ENCODE assay signal across 15 cellular contexts in genomic region chr20:45372241-45372640, GRCh38. TPM values are rescaled to one million over a fixed set of nuclear protein-coding genes. Genes with fewer than 3 reads are reported as not detected.
A peak's percentile ranks its signal among the peaks of the same experiment; 100 is the strongest.
DNase-seq lines count a peak whose midpoint lies in the region; FAIRE-seq and TF ChIP-seq lines count a peak whose summit lies in the region.
"Had no signal": no experiment of that assay in that cellular context is flagged by ENCODE, and none has a peak within 500 bp of the region (broad histone marks: within the 10 kb centered on the region; RNA-seq: fewer than 3 reads in every experiment).

No MANE protein-coding gene starts in this region.

- H4K5ac ChIP-seq in H1 (ENCODE audit: insufficient read length, low read depth, low read length) = no peak overlapping the region

- H3K36me3 ChIP-seq in ES-I3 (ENCODE audit: insufficient read depth, low read length) (no peaks in the 10 kb centered on the region), H1 (ENCODE audit: control insufficient read depth in 2 of 4, insufficient read depth in 4 of 4, low read length in 3 of 4) (peaks cover 0 to 7% (median 4%) of the 10 kb centered on the region in 4 experiments; a peak in 4 of 8 replicates), osteoblast (ENCODE audit: insufficient read depth, low read length) (peaks cover 9% of the 10 kb centered on the region)

- peak overlapping the region in 1 of 7 donors; percentile 29 for H3K27ac Mint-ChIP-seq in CD14-positive monocyte

- no peak overlapping the region for H3K23ac ChIP-seq in H1 (ENCODE audit: insufficient read length)

- H4K8ac ChIP-seq in H1 (ENCODE audit: extremely low read depth, insufficient read depth, low read length) = peak overlapping the region; percentile 21; the same call in 1 of the 2 replicates

- DNase-seq in CD14-positive monocyte (ENCODE audit: low spot score) (no peak), H1 (ENCODE audit: low read depth in 1 of 2, low spot score in 2 of 2) (no peak), osteoblast (ENCODE audit: insufficient read length, low spot score, missing footprints) (peak; percentile 66), mucosa of gallbladder (ENCODE audit: low spot score) (no peak), epidermal melanocyte (ENCODE audit: insufficient read length, low spot score) (no peak), NCI-H524 treated with DMSO at 0.1 percent for 48 hours (lab: John Stamatoyannopoulos, UW) (no peak), GM10266 (ENCODE audit: extremely low spot score) (no peak)
- DNase-seq: GDM1; HCEC 1CT; stimulated activated CD4-positive, alpha-beta T cell treated with anti-CD3 and anti-CD28 coated beads, Interleukin-4, amount 100 ng/mL, for 24 hours had no signal

- no peaks in the 10 kb centered on the region for H3K79me1 ChIP-seq in H1 (ENCODE audit: low read depth, low read length)

- no peak for TF ChIP-seq EP300 in H1 (IDR thresholded peaks at IDR 0.05; ENCODE audit: borderline replicate concordance in 1 of 2, low read depth in 2 of 2, low read length in 2 of 2)

- peaks cover 41% of the 10 kb centered on the region for H3K4me1 Mint-ChIP-seq in CD14-positive monocyte

- POLR2A ChIA-PET in H1 (lab: Charles Lee; ENCODE audit: partially characterized antibody) = interaction anchor here (0.8 to 4.5 kb wide), 7 partner anchors 9 to 44 kb away, joined by 3 to 42 read pairs (median 7); partner anchors contain the start of genes DBNDD2, PIGT and SYS1

- H3K14ac ChIP-seq in H1 (ENCODE audit: insufficient read length) = no peak overlapping the region

- H3K56ac ChIP-seq in H1 (replicated peaks; ENCODE audit: insufficient read length, low read depth, low read length) = no peak overlapping the region

- H3K27me3 ChIP-seq in H1 (replicated peaks in 1 of 4; ENCODE audit: control insufficient read depth in 3 of 4, extremely low read depth in 1 of 4, insufficient read depth in 3 of 4, low read length in 3 of 4) = peaks cover 0 to 12% (median 9%) of the 10 kb centered on the region in 4 experiments; a peak in 3 of 7 replicates
- no peaks in the 10 kb centered on the region for H3K27me3 ChIP-seq in osteoblast (ENCODE audit: insufficient read depth, low read length)

- H3K9ac ChIP-seq in ES-I3 (ENCODE audit: low read depth, low read length) (peak overlapping the region; percentile 55; the same call in 1 of the 2 replicates), H1 (replicated peaks in 1 of 4; ENCODE audit: extremely low read depth in 1 of 4, low read depth in 3 of 4, low read length in 3 of 4) (no peak overlapping the region)

- H2BK12ac ChIP-seq in H1 (ENCODE audit: low read depth, low read length) = no peak overlapping the region

- peaks cover 4% of the 10 kb centered on the region for H3K23me2 ChIP-seq in H1 (ENCODE audit: low read depth, low read length)

- H2AK5ac ChIP-seq in H1 (ENCODE audit: low read depth, low read length) = no peak overlapping the region

- no peak overlapping the region for H2BK5ac ChIP-seq in H1 (ENCODE audit: low read depth, low read length)

- H3K4me3 ChIP-seq in H1 (ENCODE audit: extremely low read depth in 1 of 4, insufficient read depth in 2 of 4, low read depth in 3 of 4, low read length in 4 of 4) (peak overlapping the region in 1 of 4 experiments; percentile 63; a peak in 2 of 8 replicates), osteoblast (ENCODE audit: insufficient read depth, low read length) (peak overlapping the region; percentile 80)

- H2BK120ac ChIP-seq in H1 (replicated peaks; ENCODE audit: low read depth, low read length) = no peak overlapping the region

- intact Hi-C loops in CD14-positive monocyte (cut with micrococcal nuclease) = loop anchor here in 1 of 2 donors (5.0 kb wide), 2 partner anchors 35 to 65 kb away; partner anchors contain the start of gene DBNDD2

- whole genome bisulfite sequencing in H1 (ENCODE audit: extremely low coverage in 1 of 2, insufficient coverage in 1 of 2, insufficient read length in 1 of 2, insufficient replicate concordance in 2 of 2, low coverage in 1 of 2, low lambda C conversion rate in 2 of 2, missing lambda C conversion rate in 1 of 2), 2 experiments = 73% methylated on average over 10 of the region's 10 CpGs; no CpG with 5 or more reads in 1 of the 2 experiments

- H2BK15ac ChIP-seq in H1 (ENCODE audit: low read length) = no peak overlapping the region

- H2AFZ ChIP-seq in H1 (ENCODE audit: low read length) (0 out of 2 replicates have a peak overlapping the region, but pooled peaks have one; percentile 31), osteoblast (ENCODE audit: low read length) (no peak overlapping the region)

- CTCF ChIA-PET in H1 (lab: Charles Lee; ENCODE audit: partially characterized antibody) = interaction anchor here (0.7 to 11.9 kb wide), 24 partner anchors 10 to 427 kb away, joined by 3 to 186 read pairs (median 19); partner anchors contain the start of genes DBNDD2 and SYS1

- no peak for TF ChIP-seq POLR2A in H1 (IDR thresholded peaks at IDR 0.05; ENCODE audit: control extremely low read depth in 1 of 2, low read depth in 2 of 2, low read length in 2 of 2)

- H3K27me3 Mint-ChIP-seq in CD14-positive monocyte (ENCODE audit: low read depth in 3 of 3) = peaks cover 2 to 11% (median 10%) of the 10 kb centered on the region in 3 donors

- H3K27ac ChIP-seq in H1 (ENCODE audit: low read depth, low read length) = no peak overlapping the region
- H3K27ac ChIP-seq in osteoblast (ENCODE audit: low read depth, low read length) = no peak overlapping the region
- H3K27ac ChIP-seq: epithelial cell of prostate had no signal

- H4K20me1 ChIP-seq in H1 (replicated peaks in 1 of 2; ENCODE audit: control insufficient read depth in 1 of 2, insufficient read depth in 2 of 2, low read length in 2 of 2) (no peaks in the 10 kb centered on the region), osteoblast (ENCODE audit: insufficient read depth, low read length) (no peaks in the 10 kb centered on the region)

- H2BK20ac ChIP-seq in H1 (ENCODE audit: low read length) = no peak overlapping the region

- H3K36me3 Mint-ChIP-seq in CD14-positive monocyte = peaks cover 39 to 44% of the 10 kb centered on the region in 2 donors

- peak overlapping the region; percentile 73 to 86 for H3K4me3 Mint-ChIP-seq in CD14-positive monocyte

- no peak overlapping the region; the same call in 1 of the 2 replicates for H3K18ac ChIP-seq in H1 (ENCODE audit: extremely low read depth, low read length)

- no peak for FAIRE-seq in H1 (lab: Jason Lieb, UNC)

- no peak for TF ChIP-seq RAD21 in H1 (IDR thresholded peaks at IDR 0.05 in 1 of 2, conservative IDR thresholded peaks at IDR 0.05 in 1 of 2; ENCODE audit: low read depth in 2 of 2, low read length in 2 of 2)

- peaks cover 0 to 3% (median 0%) of the 10 kb centered on the region in 7 donors for H3K9me3 Mint-ChIP-seq in CD14-positive monocyte

- no peaks in the 10 kb centered on the region for H3K9me3 ChIP-seq in ES-I3 (ENCODE audit: control insufficient read depth, insufficient read depth, low read length)
- H3K9me3 ChIP-seq in H1 (ENCODE audit: insufficient read depth in 2 of 2, low read depth in 1 of 2, low read length in 1 of 2) = no peaks in the 10 kb centered on the region
- no peaks in the 10 kb centered on the region for H3K9me3 ChIP-seq in osteoblast (ENCODE audit: low read depth, low read length)

- H3K4me2 ChIP-seq in H1 (ENCODE audit: insufficient read depth in 1 of 2, low read depth in 2 of 2, low read length in 2 of 2) (peak overlapping the region; percentile 54 to 86), osteoblast (ENCODE audit: insufficient read depth, low read length) (peak overlapping the region; percentile 97)

- H3K79me2 ChIP-seq in H1 (ENCODE audit: control insufficient read depth in 1 of 2, insufficient read depth in 2 of 2, low read length in 2 of 2) (no peaks in the 10 kb centered on the region), osteoblast (ENCODE audit: insufficient read depth, low read length) (no peaks in the 10 kb centered on the region)

- H3K4ac ChIP-seq in H1 (replicated peaks; ENCODE audit: insufficient read length, low read depth, low read length) = no peak overlapping the region

- TF ChIP-seq CTCF in CD14-positive monocyte (IDR thresholded peaks at IDR 0.05) (no peak), H1 (IDR thresholded peaks at IDR 0.05; ENCODE audit: control extremely low read depth in 1 of 3, insufficient read depth in 1 of 3, low read depth in 1 of 3, low read length in 3 of 3) (no peak), osteoblast (IDR thresholded peaks at IDR 0.05; ENCODE audit: extremely low read depth, low read depth, low read length) (no peak), GM10266 (IDR thresholded peaks at IDR 0.05; ENCODE audit: control insufficient read depth, insufficient read depth, low read depth, missing control alignments) (no peak)

- no peaks in the 10 kb centered on the region for H3K4me1 ChIP-seq in ES-I3 (ENCODE audit: insufficient read depth, low read length)
- H3K4me1 ChIP-seq in H1 (replicated peaks in 1 of 4; ENCODE audit: control insufficient read depth in 3 of 4, insufficient read depth in 4 of 4, low read length in 3 of 4) = peaks cover 0 to 14% (median 9%) of the 10 kb centered on the region in 4 experiments; a peak in 6 of 7 replicates
- peaks cover 10% of the 10 kb centered on the region for H3K4me1 ChIP-seq in osteoblast (ENCODE audit: insufficient read depth, low read length)

- no peak overlapping the region for H4K91ac ChIP-seq in H1 (replicated peaks; ENCODE audit: insufficient read length, low read length)

RNA-seq across cellular contexts. Expression of gene TP53TG5, which starts 5.9 kb away (rescaled TPM):
- polyA plus RNA-seq in CD14-positive monocyte (under 1 TPM in 1 of 2 donors, not detected in 1; 0.11 TPM), H1 (2011; rRNA removed) (not detected in 2 replicates)
- not detected in 2 replicates for total RNA-seq in H1 (2021; fragmentation: NEBNext Ultra II Directional; extraction: Animal tissue kit (Norgen Biotek cat#: 25700))
- polyA plus RNA-seq in H1 (2011; cell fraction: cytosol; rRNA removed) = 0.03 TPM
- 1.6 TPM for polyA plus RNA-seq in H1 (2011; cell fraction: nucleus; rRNA removed)
- 0.42 to 0.67 TPM (median 0.60 TPM) in 4 replicates for polyA plus RNA-seq in H1 (2012, experiment 1 of 2)
- polyA plus RNA-seq in H1 (2012, experiment 2 of 2) = not detected
- polyA plus RNA-seq in H1 (2013, experiment 1 of 2) = not detected
- polyA plus RNA-seq in H1 (2013, experiment 2 of 2) = not detected
- 0.19 TPM in 1 of 2 replicates, not detected in the other for polyA minus RNA-seq in H1 (2011; rRNA and poly(A)+ RNA removed)
- not detected for polyA minus RNA-seq in H1 (2011; cell fraction: cytosol; rRNA and poly(A)+ RNA removed)
- 1.1 TPM for polyA minus RNA-seq in H1 (2011; cell fraction: nucleus; rRNA and poly(A)+ RNA removed)
- total RNA-seq in osteoblast (not detected in 2 replicates), mucosa of gallbladder (not detected)
- total RNA-seq: lung microvascular endothelial cell, MCF 10A, OCI-LY7 had no signal

RNA-seq across cellular contexts. Expression of gene SYS1, which starts 9.3 kb away (rescaled TPM):
- polyA plus RNA-seq in CD14-positive monocyte (10 to 100 TPM; 22.1 to 23.1 TPM), H1 (2011; rRNA removed) (50.8 and 57.4 TPM in 2 replicates)
- total RNA-seq in H1 (2021; fragmentation: NEBNext Ultra II Directional; extraction: Animal tissue kit (Norgen Biotek cat#: 25700)) = 18.2 and 19.6 TPM in 2 replicates
- 29.3 TPM for polyA plus RNA-seq in H1 (2011; cell fraction: cytosol; rRNA removed)
- 32.0 TPM for polyA plus RNA-seq in H1 (2011; cell fraction: nucleus; rRNA removed)
- 15.1 to 17.8 TPM (median 16.5 TPM) in 4 replicates for polyA plus RNA-seq in H1 (2012, experiment 1 of 2)
- polyA plus RNA-seq in H1 (2012, experiment 2 of 2) = 23.0 TPM
- 15.6 TPM for polyA plus RNA-seq in H1 (2013, experiment 1 of 2)
- polyA plus RNA-seq in H1 (2013, experiment 2 of 2) = 18.9 TPM
- polyA minus RNA-seq in H1 (2011; rRNA and poly(A)+ RNA removed) = 44.9 and 51.1 TPM in 2 replicates
- 15.0 TPM for polyA minus RNA-seq in H1 (2011; cell fraction: cytosol; rRNA and poly(A)+ RNA removed)
- polyA minus RNA-seq in H1 (2011; cell fraction: nucleus; rRNA and poly(A)+ RNA removed) = 21.8 TPM
- total RNA-seq in osteoblast (26.5 and 31.8 TPM in 2 replicates), mucosa of gallbladder (41.3 TPM)

RNA-seq across cellular contexts. Expression of gene SDC4, which starts 24.0 kb away (rescaled TPM):
- polyA plus RNA-seq in CD14-positive monocyte = 1 to 10 TPM; 1.6 to 1.9 TPM
- total RNA-seq in H1 (2021; fragmentation: NEBNext Ultra II Directional; extraction: Animal tissue kit (Norgen Biotek cat#: 25700)) = 59.2 and 60.2 TPM in 2 replicates
- 29.9 and 34.6 TPM in 2 replicates for polyA plus RNA-seq in H1 (2011; rRNA removed)
- polyA plus RNA-seq in H1 (2011; cell fraction: cytosol; rRNA removed) = 33.3 TPM
- polyA plus RNA-seq in H1 (2011; cell fraction: nucleus; rRNA removed) = 20.2 TPM
- 49.5 to 58.2 TPM (median 53.1 TPM) in 4 replicates for polyA plus RNA-seq in H1 (2012, experiment 1 of 2)
- polyA plus RNA-seq in H1 (2012, experiment 2 of 2) = 62.5 TPM
- polyA plus RNA-seq in H1 (2013, experiment 1 of 2) = 51.2 TPM
- polyA plus RNA-seq in H1 (2013, experiment 2 of 2) = 59.1 TPM
- polyA minus RNA-seq in H1 (2011; rRNA and poly(A)+ RNA removed) = 65.3 and 74.9 TPM in 2 replicates
- polyA minus RNA-seq in H1 (2011; cell fraction: cytosol; rRNA and poly(A)+ RNA removed) = 45.6 TPM
- 17.7 TPM for polyA minus RNA-seq in H1 (2011; cell fraction: nucleus; rRNA and poly(A)+ RNA removed)
- 182 and 267 TPM in 2 replicates for total RNA-seq in osteoblast
- 118 TPM for total RNA-seq in mucosa of gallbladder
- total RNA-seq: OCI-LY7 had no signal

RNA-seq across cellular contexts. Expression of gene DBNDD2, which starts 35.8 kb away (rescaled TPM):
- polyA plus RNA-seq in CD14-positive monocyte (10 to 100 TPM; 15.6 to 21.9 TPM), H1 (2011; rRNA removed) (95.5 and 96.3 TPM in 2 replicates)
- 50.1 and 55.8 TPM in 2 replicates for total RNA-seq in H1 (2021; fragmentation: NEBNext Ultra II Directional; extraction: Animal tissue kit (Norgen Biotek cat#: 25700))
- 85.0 TPM for polyA plus RNA-seq in H1 (2011; cell fraction: cytosol; rRNA removed)
- polyA plus RNA-seq in H1 (2011; cell fraction: nucleus; rRNA removed) = 66.6 TPM
- polyA plus RNA-seq in H1 (2012, experiment 1 of 2) = 48.7 to 57.4 TPM (median 52.4 TPM) in 4 replicates
- polyA plus RNA-seq in H1 (2012, experiment 2 of 2) = 63.4 TPM
- polyA plus RNA-seq in H1 (2013, experiment 1 of 2) = 42.3 TPM
- 39.7 TPM for polyA plus RNA-seq in H1 (2013, experiment 2 of 2)
- polyA minus RNA-seq in H1 (2011; rRNA and poly(A)+ RNA removed) = 44.8 and 54.0 TPM in 2 replicates
- polyA minus RNA-seq in H1 (2011; cell fraction: cytosol; rRNA and poly(A)+ RNA removed) = 20.8 TPM
- polyA minus RNA-seq in H1 (2011; cell fraction: nucleus; rRNA and poly(A)+ RNA removed) = 23.7 TPM
- total RNA-seq in osteoblast (8.7 and 13.0 TPM in 2 replicates), mucosa of gallbladder (48.0 TPM)

RNA-seq across cellular contexts. Expression of gene PIGT, which starts 43.7 kb away (rescaled TPM):
- polyA plus RNA-seq in CD14-positive monocyte (10 to 100 TPM; 59.7 to 87.6 TPM), H1 (2011; rRNA removed) (89.7 and 113 TPM in 2 replicates)
- 64.3 and 66.0 TPM in 2 replicates for total RNA-seq in H1 (2021; fragmentation: NEBNext Ultra II Directional; extraction: Animal tissue kit (Norgen Biotek cat#: 25700))
- polyA plus RNA-seq in H1 (2011; cell fraction: cytosol; rRNA removed) = 43.9 TPM
- 108 TPM for polyA plus RNA-seq in H1 (2011; cell fraction: nucleus; rRNA removed)
- 44.9 to 80.5 TPM (median 75.7 TPM) in 4 replicates for polyA plus RNA-seq in H1 (2012, experiment 1 of 2)
- 96.4 TPM for polyA plus RNA-seq in H1 (2012, experiment 2 of 2)
- polyA plus RNA-seq in H1 (2013, experiment 1 of 2) = 122 TPM
- 130 TPM for polyA plus RNA-seq in H1 (2013, experiment 2 of 2)
- 46.3 and 58.1 TPM in 2 replicates for polyA minus RNA-seq in H1 (2011; rRNA and poly(A)+ RNA removed)
- polyA minus RNA-seq in H1 (2011; cell fraction: cytosol; rRNA and poly(A)+ RNA removed) = 44.5 TPM
- polyA minus RNA-seq in H1 (2011; cell fraction: nucleus; rRNA and poly(A)+ RNA removed) = 48.0 TPM
- total RNA-seq in osteoblast (52.8 and 56.6 TPM in 2 replicates), mucosa of gallbladder (98.3 TPM)
